1 cellular context compared by ENCODE assay signal in the genomic region with DNA sequence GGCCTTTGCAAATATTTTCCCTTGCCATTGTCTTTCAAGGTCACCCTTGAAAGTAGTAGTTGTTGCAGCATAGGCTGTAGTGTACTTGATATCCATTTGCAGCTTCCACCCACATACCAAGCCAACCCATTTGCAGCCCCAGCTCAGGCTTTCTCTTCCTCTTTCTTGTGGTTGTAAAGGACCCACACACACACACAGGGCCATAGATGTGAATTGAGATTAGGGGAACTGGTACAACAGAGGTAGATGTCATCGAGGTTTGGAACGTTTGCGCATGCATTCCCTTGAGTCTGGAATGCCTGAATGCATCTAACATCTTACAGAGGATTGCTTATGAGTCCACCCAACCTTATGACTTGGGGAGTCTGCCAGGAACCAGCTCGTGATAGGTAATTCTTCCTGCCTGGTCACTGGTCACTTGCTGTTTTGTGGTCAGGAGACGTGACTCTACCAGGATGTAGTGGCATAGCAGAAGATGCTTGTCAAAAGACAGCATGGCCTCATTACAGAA.
TF ChIP-seq lines count a peak whose summit lies in the region.

No MANE protein-coding gene starts in this region.

TF ChIP-seq in GM12878, 131 proteins besides CTCF, POLR2A, EP300 and RAD21 (continued from another document and continues in another):
- TF ChIP-seq LARP7 (IDR thresholded peaks at IDR 0.05): peak; percentile 28; the same call in 1 of the 2 replicates
- TF ChIP-seq NBN (IDR thresholded peaks at IDR 0.05): peak; percentile 83; the same call in 1 of the 2 replicates
- TF ChIP-seq NFIC (IDR thresholded peaks at IDR 0.05; ENCODE audit: low read depth, low read length): peak; percentile 72
- no peak for TF ChIP-seq KDM1A (IDR thresholded peaks at IDR 0.05; ENCODE audit: borderline replicate concordance)
- TF ChIP-seq MTA2 (IDR thresholded peaks at IDR 0.05; ENCODE audit: low read depth): peak; percentile 88
- TF ChIP-seq KAT2A (conservative IDR thresholded peaks at IDR 0.05; ENCODE audit: control insufficient read depth, low read depth, low read length): no peak
- no peak for TF ChIP-seq NRF1 (conservative IDR thresholded peaks at IDR 0.05; ENCODE audit: low read depth, low read length)
- TF ChIP-seq EZH2 (IDR thresholded peaks at IDR 0.05; ENCODE audit: borderline replicate concordance, control insufficient read depth, low read depth, low read length): no peak
- TF ChIP-seq EGR1 (IDR thresholded peaks at IDR 0.05; ENCODE audit: borderline replicate concordance in 1 of 2, low read depth in 2 of 2, low read length in 2 of 2): 0 out of 3 replicates have a peak, but pooled peaks of 1 of the 2 experiments have one; percentile 13
- TF ChIP-seq ETV6 (conservative IDR thresholded peaks at IDR 0.05 in 1 of 2, IDR thresholded peaks at IDR 0.05 in 1 of 2; ENCODE audit: borderline replicate concordance in 1 of 2, low read depth in 1 of 2): peak in 1 of 2 experiments; percentile 52; a peak in 1 of 4 replicates
- TF ChIP-seq ZNF622 (IDR thresholded peaks at IDR 0.05): no peak
- TF ChIP-seq SMARCA5 (IDR thresholded peaks at IDR 0.05): no peak
- TF ChIP-seq SIN3A (IDR thresholded peaks at IDR 0.05; ENCODE audit: low read depth, low read length): no peak
- TF ChIP-seq, protein P1, sequence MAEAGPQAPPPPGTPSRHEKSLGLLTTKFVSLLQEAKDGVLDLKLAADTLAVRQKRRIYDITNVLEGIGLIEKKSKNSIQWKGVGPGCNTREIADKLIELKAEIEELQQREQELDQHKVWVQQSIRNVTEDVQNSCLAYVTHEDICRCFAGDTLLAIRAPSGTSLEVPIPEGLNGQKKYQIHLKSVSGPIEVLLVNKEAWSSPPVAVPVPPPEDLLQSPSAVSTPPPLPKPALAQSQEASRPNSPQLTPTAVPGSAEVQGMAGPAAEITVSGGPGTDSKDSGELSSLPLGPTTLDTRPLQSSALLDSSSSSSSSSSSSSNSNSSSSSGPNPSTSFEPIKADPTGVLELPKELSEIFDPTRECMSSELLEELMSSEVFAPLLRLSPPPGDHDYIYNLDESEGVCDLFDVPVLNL (IDR thresholded peaks at IDR 0.05; ENCODE audit: low read depth, low read length): no peak
- no peak for TF ChIP-seq ZNF207 (IDR thresholded peaks at IDR 0.05; ENCODE audit: borderline replicate concordance)
- TF ChIP-seq SREBF2 (IDR thresholded peaks at IDR 0.05; ENCODE audit: low read length): no peak
- TF ChIP-seq CBFB (IDR thresholded peaks at IDR 0.05; ENCODE audit: low read depth): peak; percentile 89
- TF ChIP-seq ESRRA (IDR thresholded peaks at IDR 0.05; ENCODE audit: low read length): peak; percentile 97
- 0 out of 2 replicates have a peak, but pooled peaks have one; percentile 25 for TF ChIP-seq CREB1 (IDR thresholded peaks at IDR 0.05; ENCODE audit: low read depth)
- TF ChIP-seq CHD2 (IDR thresholded peaks at IDR 0.05; ENCODE audit: borderline replicate concordance, low read depth, low read length): peak; percentile 36; the same call in 1 of the 2 replicates
- TF ChIP-seq PAX5 (IDR thresholded peaks at IDR 0.05; ENCODE audit: borderline replicate concordance, low read depth, low read length): no peak; the same call in 1 of the 2 replicates
- TF ChIP-seq IRF4 (IDR thresholded peaks at IDR 0.05; ENCODE audit: low read depth, low read length): peak; percentile 82
- TF ChIP-seq SRF (IDR thresholded peaks at IDR 0.05; ENCODE audit: low read depth in 2 of 2, low read length in 2 of 2): 0 out of 4 replicates have a peak, but pooled peaks of 1 of the 2 experiments have one; percentile 23
- TF ChIP-seq, protein P2, sequence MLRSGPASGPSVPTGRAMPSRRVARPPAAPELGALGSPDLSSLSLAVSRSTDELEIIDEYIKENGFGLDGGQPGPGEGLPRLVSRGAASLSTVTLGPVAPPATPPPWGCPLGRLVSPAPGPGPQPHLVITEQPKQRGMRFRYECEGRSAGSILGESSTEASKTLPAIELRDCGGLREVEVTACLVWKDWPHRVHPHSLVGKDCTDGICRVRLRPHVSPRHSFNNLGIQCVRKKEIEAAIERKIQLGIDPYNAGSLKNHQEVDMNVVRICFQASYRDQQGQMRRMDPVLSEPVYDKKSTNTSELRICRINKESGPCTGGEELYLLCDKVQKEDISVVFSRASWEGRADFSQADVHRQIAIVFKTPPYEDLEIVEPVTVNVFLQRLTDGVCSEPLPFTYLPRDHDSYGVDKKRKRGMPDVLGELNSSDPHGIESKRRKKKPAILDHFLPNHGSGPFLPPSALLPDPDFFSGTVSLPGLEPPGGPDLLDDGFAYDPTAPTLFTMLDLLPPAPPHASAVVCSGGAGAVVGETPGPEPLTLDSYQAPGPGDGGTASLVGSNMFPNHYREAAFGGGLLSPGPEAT (IDR thresholded peaks at IDR 0.05; ENCODE audit: low read depth): peak; percentile 69
- TF ChIP-seq YY1 (IDR thresholded peaks at IDR 0.05; ENCODE audit: low read depth, low read length): 0 out of 2 replicates have a peak, but pooled peaks have one; percentile 30
- peak; percentile 99 for TF ChIP-seq RUNX3 (IDR thresholded peaks at IDR 0.05; ENCODE audit: low read length)
- TF ChIP-seq, protein P3, sequence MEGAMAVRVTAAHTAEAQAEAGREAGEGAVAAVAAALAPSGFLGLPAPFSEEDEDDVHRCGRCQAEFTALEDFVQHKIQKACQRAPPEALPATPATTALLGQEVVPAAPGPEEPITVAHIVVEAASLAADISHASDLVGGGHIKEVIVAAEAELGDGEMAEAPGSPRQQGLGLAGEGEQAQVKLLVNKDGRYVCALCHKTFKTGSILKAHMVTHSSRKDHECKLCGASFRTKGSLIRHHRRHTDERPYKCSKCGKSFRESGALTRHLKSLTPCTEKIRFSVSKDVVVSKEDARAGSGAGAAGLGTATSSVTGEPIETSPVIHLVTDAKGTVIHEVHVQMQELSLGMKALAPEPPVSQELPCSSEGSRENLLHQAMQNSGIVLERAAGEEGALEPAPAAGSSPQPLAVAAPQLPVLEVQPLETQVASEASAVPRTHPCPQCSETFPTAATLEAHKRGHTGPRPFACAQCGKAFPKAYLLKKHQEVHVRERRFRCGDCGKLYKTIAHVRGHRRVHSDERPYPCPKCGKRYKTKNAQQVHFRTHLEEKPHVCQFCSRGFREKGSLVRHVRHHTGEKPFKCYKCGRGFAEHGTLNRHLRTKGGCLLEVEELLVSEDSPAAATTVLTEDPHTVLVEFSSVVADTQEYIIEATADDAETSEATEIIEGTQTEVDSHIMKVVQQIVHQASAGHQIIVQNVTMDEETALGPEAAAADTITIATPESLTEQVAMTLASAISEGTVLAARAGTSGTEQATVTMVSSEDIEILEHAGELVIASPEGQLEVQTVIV (IDR thresholded peaks at IDR 0.05; ENCODE audit: borderline replicate concordance, partially characterized antibody): no peak
- TF ChIP-seq SUZ12 (IDR thresholded peaks at IDR 0.05; ENCODE audit: unreplicated experiment): no peak
- TF ChIP-seq MEF2A (IDR thresholded peaks at IDR 0.05; ENCODE audit: insufficient read depth, low read depth, low read length): peak; percentile 59; the same call in 1 of the 2 replicates
- peak; percentile 28; the same call in 1 of the 2 replicates for TF ChIP-seq BACH1 (IDR thresholded peaks at IDR 0.05; ENCODE audit: borderline replicate concordance)
- TF ChIP-seq, protein P4, sequence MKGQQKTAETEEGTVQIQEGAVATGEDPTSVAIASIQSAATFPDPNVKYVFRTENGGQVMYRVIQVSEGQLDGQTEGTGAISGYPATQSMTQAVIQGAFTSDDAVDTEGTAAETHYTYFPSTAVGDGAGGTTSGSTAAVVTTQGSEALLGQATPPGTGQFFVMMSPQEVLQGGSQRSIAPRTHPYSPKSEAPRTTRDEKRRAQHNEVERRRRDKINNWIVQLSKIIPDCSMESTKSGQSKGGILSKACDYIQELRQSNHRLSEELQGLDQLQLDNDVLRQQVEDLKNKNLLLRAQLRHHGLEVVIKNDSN (IDR thresholded peaks at IDR 0.05; ENCODE audit: borderline replicate concordance, extremely low read length, insufficient read depth, low read depth, low read length): no peak
- peak; percentile 88 for TF ChIP-seq BCL11A (IDR thresholded peaks at IDR 0.05; ENCODE audit: low read depth, low read length)
- TF ChIP-seq KLF5 (IDR thresholded peaks at IDR 0.05; ENCODE audit: partially characterized antibody): no peak
- TF ChIP-seq, protein P5, sequence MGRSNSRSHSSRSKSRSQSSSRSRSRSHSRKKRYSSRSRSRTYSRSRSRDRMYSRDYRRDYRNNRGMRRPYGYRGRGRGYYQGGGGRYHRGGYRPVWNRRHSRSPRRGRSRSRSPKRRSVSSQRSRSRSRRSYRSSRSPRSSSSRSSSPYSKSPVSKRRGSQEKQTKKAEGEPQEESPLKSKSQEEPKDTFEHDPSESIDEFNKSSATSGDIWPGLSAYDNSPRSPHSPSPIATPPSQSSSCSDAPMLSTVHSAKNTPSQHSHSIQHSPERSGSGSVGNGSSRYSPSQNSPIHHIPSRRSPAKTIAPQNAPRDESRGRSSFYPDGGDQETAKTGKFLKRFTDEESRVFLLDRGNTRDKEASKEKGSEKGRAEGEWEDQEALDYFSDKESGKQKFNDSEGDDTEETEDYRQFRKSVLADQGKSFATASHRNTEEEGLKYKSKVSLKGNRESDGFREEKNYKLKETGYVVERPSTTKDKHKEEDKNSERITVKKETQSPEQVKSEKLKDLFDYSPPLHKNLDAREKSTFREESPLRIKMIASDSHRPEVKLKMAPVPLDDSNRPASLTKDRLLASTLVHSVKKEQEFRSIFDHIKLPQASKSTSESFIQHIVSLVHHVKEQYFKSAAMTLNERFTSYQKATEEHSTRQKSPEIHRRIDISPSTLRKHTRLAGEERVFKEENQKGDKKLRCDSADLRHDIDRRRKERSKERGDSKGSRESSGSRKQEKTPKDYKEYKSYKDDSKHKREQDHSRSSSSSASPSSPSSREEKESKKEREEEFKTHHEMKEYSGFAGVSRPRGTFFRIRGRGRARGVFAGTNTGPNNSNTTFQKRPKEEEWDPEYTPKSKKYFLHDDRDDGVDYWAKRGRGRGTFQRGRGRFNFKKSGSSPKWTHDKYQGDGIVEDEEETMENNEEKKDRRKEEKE (IDR thresholded peaks at IDR 0.05): no peak
- TF ChIP-seq, protein P6, sequence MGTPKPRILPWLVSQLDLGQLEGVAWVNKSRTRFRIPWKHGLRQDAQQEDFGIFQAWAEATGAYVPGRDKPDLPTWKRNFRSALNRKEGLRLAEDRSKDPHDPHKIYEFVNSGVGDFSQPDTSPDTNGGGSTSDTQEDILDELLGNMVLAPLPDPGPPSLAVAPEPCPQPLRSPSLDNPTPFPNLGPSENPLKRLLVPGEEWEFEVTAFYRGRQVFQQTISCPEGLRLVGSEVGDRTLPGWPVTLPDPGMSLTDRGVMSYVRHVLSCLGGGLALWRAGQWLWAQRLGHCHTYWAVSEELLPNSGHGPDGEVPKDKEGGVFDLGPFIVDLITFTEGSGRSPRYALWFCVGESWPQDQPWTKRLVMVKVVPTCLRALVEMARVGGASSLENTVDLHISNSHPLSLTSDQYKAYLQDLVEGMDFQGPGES (IDR thresholded peaks at IDR 0.05): no peak
- TF ChIP-seq, protein P7, sequence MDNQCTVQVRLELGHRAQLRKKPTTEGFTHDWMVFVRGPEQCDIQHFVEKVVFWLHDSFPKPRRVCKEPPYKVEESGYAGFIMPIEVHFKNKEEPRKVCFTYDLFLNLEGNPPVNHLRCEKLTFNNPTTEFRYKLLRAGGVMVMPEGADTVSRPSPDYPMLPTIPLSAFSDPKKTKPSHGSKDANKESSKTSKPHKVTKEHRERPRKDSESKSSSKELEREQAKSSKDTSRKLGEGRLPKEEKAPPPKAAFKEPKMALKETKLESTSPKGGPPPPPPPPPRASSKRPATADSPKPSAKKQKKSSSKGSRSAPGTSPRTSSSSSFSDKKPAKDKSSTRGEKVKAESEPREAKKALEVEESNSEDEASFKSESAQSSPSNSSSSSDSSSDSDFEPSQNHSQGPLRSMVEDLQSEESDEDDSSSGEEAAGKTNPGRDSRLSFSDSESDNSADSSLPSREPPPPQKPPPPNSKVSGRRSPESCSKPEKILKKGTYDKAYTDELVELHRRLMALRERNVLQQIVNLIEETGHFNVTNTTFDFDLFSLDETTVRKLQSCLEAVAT (IDR thresholded peaks at IDR 0.05): peak; percentile 91
- TF ChIP-seq ZNF274 (IDR thresholded peaks at IDR 0.05; ENCODE audit: insufficient read depth, insufficient read length): no peak
- no peak for TF ChIP-seq CHD1 (IDR thresholded peaks at IDR 0.05; ENCODE audit: low read depth, low read length)
- no peak for TF ChIP-seq JUNB (IDR thresholded peaks at IDR 0.05)
- TF ChIP-seq BHLHE40 (IDR thresholded peaks at IDR 0.05; ENCODE audit: borderline replicate concordance in 1 of 2, low read depth in 2 of 2, low read length in 1 of 2): peak in 1 of 2 experiments; percentile 73; a peak in 1 of 4 replicates
- peak; percentile 92 for TF ChIP-seq IKZF2 (IDR thresholded peaks at IDR 0.05)
- TF ChIP-seq EED (IDR thresholded peaks at IDR 0.05; ENCODE audit: low read depth): peak; percentile 64
- peak; percentile 72 for TF ChIP-seq MEF2B (IDR thresholded peaks at IDR 0.05; ENCODE audit: partially characterized antibody, poor library complexity, severe bottlenecking)
- no peak; the same call in 1 of the 2 replicates for TF ChIP-seq ZBED1 (IDR thresholded peaks at IDR 0.05; ENCODE audit: borderline replicate concordance)
- peak; percentile 97 for TF ChIP-seq DPF2 (IDR thresholded peaks at IDR 0.05)
- TF ChIP-seq CBX5 (IDR thresholded peaks at IDR 0.05; ENCODE audit: low read depth): no peak
- TF ChIP-seq FOS (IDR thresholded peaks at IDR 0.05; ENCODE audit: borderline replicate concordance, extremely low read depth, insufficient read length): no peak
- peak; percentile 88 for TF ChIP-seq IKZF1 (conservative IDR thresholded peaks at IDR 0.05)
- TF ChIP-seq TCF7 (IDR thresholded peaks at IDR 0.05; ENCODE audit: borderline replicate concordance): no peak; the same call in 1 of the 2 replicates
- TF ChIP-seq FOXK2 (IDR thresholded peaks at IDR 0.05): no peak
- TF ChIP-seq, protein P8, sequence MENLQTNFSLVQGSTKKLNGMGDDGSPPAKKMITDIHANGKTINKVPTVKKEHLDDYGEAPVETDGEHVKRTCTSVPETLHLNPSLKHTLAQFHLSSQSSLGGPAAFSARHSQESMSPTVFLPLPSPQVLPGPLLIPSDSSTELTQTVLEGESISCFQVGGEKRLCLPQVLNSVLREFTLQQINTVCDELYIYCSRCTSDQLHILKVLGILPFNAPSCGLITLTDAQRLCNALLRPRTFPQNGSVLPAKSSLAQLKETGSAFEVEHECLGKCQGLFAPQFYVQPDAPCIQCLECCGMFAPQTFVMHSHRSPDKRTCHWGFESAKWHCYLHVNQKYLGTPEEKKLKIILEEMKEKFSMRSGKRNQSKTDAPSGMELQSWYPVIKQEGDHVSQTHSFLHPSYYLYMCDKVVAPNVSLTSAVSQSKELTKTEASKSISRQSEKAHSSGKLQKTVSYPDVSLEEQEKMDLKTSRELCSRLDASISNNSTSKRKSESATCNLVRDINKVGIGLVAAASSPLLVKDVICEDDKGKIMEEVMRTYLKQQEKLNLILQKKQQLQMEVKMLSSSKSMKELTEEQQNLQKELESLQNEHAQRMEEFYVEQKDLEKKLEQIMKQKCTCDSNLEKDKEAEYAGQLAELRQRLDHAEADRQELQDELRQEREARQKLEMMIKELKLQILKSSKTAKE (IDR thresholded peaks at IDR 0.05; ENCODE audit: low read depth, poor library complexity, severe bottlenecking): peak; percentile 37
- peak; percentile 88 for TF ChIP-seq ATF7 (IDR thresholded peaks at IDR 0.05; ENCODE audit: low read depth)
- TF ChIP-seq POU2F2 (IDR thresholded peaks at IDR 0.05; ENCODE audit: borderline replicate concordance, low read depth, low read length): peak; percentile 45; the same call in 1 of the 3 replicates
- no peak for TF ChIP-seq SIX5 (IDR thresholded peaks at IDR 0.05; ENCODE audit: low read depth, low read length, severe bottlenecking)
- TF ChIP-seq, protein P9, sequence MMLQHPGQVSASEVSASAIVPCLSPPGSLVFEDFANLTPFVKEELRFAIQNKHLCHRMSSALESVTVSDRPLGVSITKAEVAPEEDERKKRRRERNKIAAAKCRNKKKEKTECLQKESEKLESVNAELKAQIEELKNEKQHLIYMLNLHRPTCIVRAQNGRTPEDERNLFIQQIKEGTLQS (IDR thresholded peaks at IDR 0.05; ENCODE audit: borderline replicate concordance, extremely low read depth, low read depth, low read length): no peak
